Comparison of ENCODE assay signal across 20 cellular contexts in genomic region chr11:105699203-105699602, GRCh38.
DNase-seq lines count a peak whose midpoint lies in the region; ATAC-seq and TF ChIP-seq lines count a peak whose summit lies in the region.
"Had no signal": no experiment of that assay in that cellular context is flagged by ENCODE, and none has a peak within 500 bp of the region (broad histone marks: within the 10 kb centered on the region; RNA-seq: fewer than 3 reads in every experiment).

No MANE protein-coding gene starts in this region.

- POLR2A ChIA-PET in HEK293T (lab: Yijun Ruan, JAX): no interaction called here

- H3K27me3 Mint-ChIP-seq in GM23338 (ENCODE audit: insufficient read depth, low read depth, poor library complexity): peaks cover 3% of the 10 kb centered on the region
- no peaks in the 10 kb centered on the region for H3K27me3 Mint-ChIP-seq in type B pancreatic cell

- H4K20me1 ChIP-seq in GM23338 (replicated peaks; ENCODE audit: insufficient read depth): no peaks in the 10 kb centered on the region

- H3K4me1 Mint-ChIP-seq in GM23338: peaks cover 17% of the 10 kb centered on the region; the same call in 2 of the 3 replicates
- no peaks in the 10 kb centered on the region for H3K4me1 Mint-ChIP-seq in type B pancreatic cell (ENCODE audit: unreplicated experiment)

- CTCF ChIA-PET in HEK293T (lab: Yijun Ruan, JAX): no interaction called here

- H3K4me2 ChIP-seq in GM23338: no peak overlapping the region

- no peak overlapping the region for H2AFZ ChIP-seq in GM23338

- ATAC-seq in GM19324 (IDR thresholded peaks at IDR 0.05; ENCODE audit: low FRiP score, unreplicated experiment) (peak; percentile 73), GM23338 (no peak), HG03354 (IDR thresholded peaks at IDR 0.05; ENCODE audit: poor library complexity, severe bottlenecking, unreplicated experiment) (peak; percentile 71)
- ATAC-seq: SK-N-SH treated with all-trans-retinoic acid at 6 μM for 48 hours had no signal

- H3K4me3 ChIP-seq in GM23338: no peak overlapping the region
- H3K4me3 ChIP-seq: MG63 had no signal

- no peaks in the 10 kb centered on the region for H3K27me3 ChIP-seq in GM23338 (ENCODE audit: insufficient read depth)

- H3K36me3 Mint-ChIP-seq in GM23338 (ENCODE audit: low read depth) (no peaks in the 10 kb centered on the region), type B pancreatic cell (no peaks in the 10 kb centered on the region)

- H3K9me2 ChIP-seq in GM23338 (ENCODE audit: insufficient read depth): peaks cover 4% of the 10 kb centered on the region; the same call in 1 of the 2 replicates

- H3K9me3 Mint-ChIP-seq in GM23338: no peaks in the 10 kb centered on the region
- no peaks in the 10 kb centered on the region for H3K9me3 Mint-ChIP-seq in type B pancreatic cell

- no peak overlapping the region for H3K4me3 Mint-ChIP-seq in GM23338
- H3K4me3 Mint-ChIP-seq in type B pancreatic cell: peak overlapping the region; percentile 39

- DNase-seq in GM23338 (ENCODE audit: low spot score): no peak
- no peak for DNase-seq in type B pancreatic cell (ENCODE audit: extremely low spot score, unreplicated experiment)
- DNase-seq in HT-29 (ENCODE audit: low spot score): no peak
- DNase-seq in HEK293T (ENCODE audit: extremely low spot score): no peak
- DNase-seq in EL: no peak
- DNase-seq: ACHN, AML-193, COR-L47, IMR-90, Karpas-422, MG63, NCI-H1694 treated with DMSO at 0.1 percent for 48 hours, NCI-H2107, NCI-H2227 treated with DMSO at 0.1 percent for 48 hours, NCI-H524, SHP77 treated with DMSO at 0.1 percent for 48 hours, T-helper 1 cell had no signal

- no peaks in the 10 kb centered on the region for H3K36me3 ChIP-seq in GM23338 (ENCODE audit: insufficient read depth)
- H3K36me3 ChIP-seq: MG63 had no signal

- H3F3A ChIP-seq in GM23338 (replicated peaks; ENCODE audit: low read depth): no peaks in the 10 kb centered on the region

- H3K79me2 ChIP-seq in GM23338 (replicated peaks; ENCODE audit: insufficient read depth): no peaks in the 10 kb centered on the region

- H3K27ac ChIP-seq in GM23338 (ENCODE audit: low read depth): no peak overlapping the region

- H3K27ac Mint-ChIP-seq in GM23338: peak overlapping the region; percentile 7; the same call in 1 of the 2 replicates
- H3K27ac Mint-ChIP-seq in type B pancreatic cell: peak overlapping the region; percentile 84

- H3K4me1 ChIP-seq in GM23338 (ENCODE audit: insufficient read depth): peaks cover 16% of the 10 kb centered on the region

- TF ChIP-seq CTCF in GM23338 (conservative IDR thresholded peaks at IDR 0.05; ENCODE audit: low read depth in 2 of 2) (no peak), type B pancreatic cell (conservative IDR thresholded peaks at IDR 0.05) (no peak)

TF ChIP-seq in GM23338, 12 proteins besides CTCF, POLR2A, EP300 and RAD21 (continues in another document):
- TF ChIP-seq JUNB (IDR thresholded peaks at IDR 0.05; ENCODE audit: unreplicated experiment): no peak
- TF ChIP-seq POLR2AphosphoS5 (IDR thresholded peaks at IDR 0.05; ENCODE audit: low read depth): no peak
- TF ChIP-seq ETS1 (IDR thresholded peaks at IDR 0.05): no peak
- no peak for TF ChIP-seq ZNF114 (CRISPR knock-in tag; IDR thresholded peaks at IDR 0.05)
- TF ChIP-seq ZNF331 (CRISPR knock-in tag; IDR thresholded peaks at IDR 0.05; ENCODE audit: low read depth): no peak

TF ChIP-seq in HEK293T, 16 proteins besides CTCF, POLR2A, EP300 and RAD21:
- TF ChIP-seq ELF4 (IDR thresholded peaks at IDR 0.05): no peak
- TF ChIP-seq ARNT (IDR thresholded peaks at IDR 0.05): no peak
- TF ChIP-seq ZNF384 (IDR thresholded peaks at IDR 0.05): no peak
- TF ChIP-seq CTBP1 (IDR thresholded peaks at IDR 0.05; ENCODE audit: borderline replicate concordance): no peak
- TF ChIP-seq TARDBP (IDR thresholded peaks at IDR 0.05): no peak
- no peak for TF ChIP-seq BHLHE40 (IDR thresholded peaks at IDR 0.05; ENCODE audit: borderline replicate concordance)
- no peak for TF ChIP-seq NFRKB (IDR thresholded peaks at IDR 0.05)
- no peak for TF ChIP-seq SP1 (IDR thresholded peaks at IDR 0.05)
- TF ChIP-seq FOXM1 (IDR thresholded peaks at IDR 0.05; ENCODE audit: borderline replicate concordance): no peak
- no peak for TF ChIP-seq SUZ12 (IDR thresholded peaks at IDR 0.05)
- no peak for TF ChIP-seq LEF1 (IDR thresholded peaks at IDR 0.05; ENCODE audit: borderline replicate concordance)
- TF ChIP-seq PKNOX1 (IDR thresholded peaks at IDR 0.05): no peak
- TF ChIP-seq FOXK2 (IDR thresholded peaks at IDR 0.05): no peak
- no peak for TF ChIP-seq FOXA1 (IDR thresholded peaks at IDR 0.05)
